In genomic region chr16:6076631-6077030, GRCh38 we compare ENCODE assay signal across 30 cellular contexts.
DNase-seq lines count a peak whose midpoint lies in the region; TF ChIP-seq lines count a peak whose summit lies in the region.
"Had no signal": no experiment of that assay in that cellular context is flagged by ENCODE, and none has a peak within 500 bp of the region (broad histone marks: within the 10 kb centered on the region; RNA-seq: fewer than 3 reads in every experiment).

No MANE protein-coding gene starts in this region.

- H3K27me3 Mint-ChIP-seq in Caco-2 (ENCODE audit: insufficient read depth, unreplicated experiment): peaks cover 3% of the 10 kb centered on the region
- H3K27me3 Mint-ChIP-seq: B cell; CD4-positive, alpha-beta memory T cell; CD4-positive, alpha-beta T cell; CD4-positive, CD25-positive, alpha-beta regulatory T cell had no signal

- BruUV-seq in Caco-2 (replicated peaks; lab: Mats Ljungman, UMichigan): no TSS peak

- no peaks in the 10 kb centered on the region for H3K4me1 Mint-ChIP-seq in Caco-2 (ENCODE audit: low read depth, unreplicated experiment)
- H3K4me1 Mint-ChIP-seq: B cell; CD14-positive monocyte; CD4-positive, alpha-beta memory T cell; CD8-positive, alpha-beta memory T cell had no signal

- no peaks in the 10 kb centered on the region for H3K36me3 Mint-ChIP-seq in Caco-2 (ENCODE audit: insufficient read depth, unreplicated experiment)
- H3K36me3 Mint-ChIP-seq: CD14-positive monocyte; CD4-positive, alpha-beta memory T cell; CD4-positive, CD25-positive, alpha-beta regulatory T cell; CD8-positive, alpha-beta memory T cell; CD8-positive, alpha-beta T cell had no signal

- H3K4me3 ChIP-seq in Caco-2 (ENCODE audit: low read depth, low read length) (no peak overlapping the region), tibial nerve (no peak overlapping the region)
- H3K4me3 ChIP-seq: A549; BLaER1; BLaER1 treated with 17β-estradiol and CSF1 and Interleukin-3, amounts not matched to agents 10 nM and 100 nM had no signal

- 72 to 79% methylated on average over 2 of the region's 2 CpGs for WGBS in tibial nerve, 2 donors

- peak; percentile 82 for DNase-seq in G401 (ENCODE audit: low spot score)
- peak; percentile 75 for DNase-seq in cerebellar cortex (ENCODE audit: low spot score)
- peak; percentile 50 for DNase-seq in cerebellum (ENCODE audit: low spot score)
- DNase-seq in Caco-2: no peak
- no peak for DNase-seq in tibial nerve (ENCODE audit: low spot score in 2 of 2)
- DNase-seq in ACHN: no peak
- DNase-seq: 8988T; AML-193; BE2C; Calu3; CD4-positive, alpha-beta memory T cell; CD4-positive, alpha-beta T cell; CD4-positive, CD25-positive, alpha-beta regulatory T cell; CD8-positive, alpha-beta memory T cell; CD8-positive, alpha-beta T cell; COR-L47; DMS 273 treated with DMSO at 0.1 percent for 48 hours; DMS153; DMS53; DMS79; DMS79 treated with DMSO at 0.1 percent for 48 hours; DND-41; EL had no signal

- intact Hi-C loops in Caco-2 (cut with micrococcal nuclease; ENCODE audit: unreplicated experiment): no loop called here

- H3K4me1 ChIP-seq in Caco-2 (no peaks in the 10 kb centered on the region), tibial nerve (no peaks in the 10 kb centered on the region)
- H3K4me1 ChIP-seq: A549; BE2C; BLaER1; BLaER1 treated with 17β-estradiol and CSF1 and Interleukin-3, amounts not matched to agents 10 nM and 100 nM had no signal

- POLR2A ChIA-PET in Caco-2 (lab: Charles Lee): no interaction called here

- TF ChIP-seq POLR2A in tibial nerve (IDR thresholded peaks at IDR 0.05): no peak

- H3K9me3 ChIP-seq in Caco-2: no peaks in the 10 kb centered on the region
- no peaks in the 10 kb centered on the region for H3K9me3 ChIP-seq in tibial nerve
- H3K9me3 ChIP-seq: A549, BE2C had no signal

- in situ Hi-C loops in G401 (cut with HindIII; ENCODE audit: low sequenced_read_pairs) (no loop called here), ACHN (cut with HindIII; ENCODE audit: low pct_ligation_motif_present, low pct_unique_long_range_greater_than_20kb, low sequenced_read_pairs) (no loop called here)

- no peak overlapping the region for H3K4me3 Mint-ChIP-seq in Caco-2 (ENCODE audit: unreplicated experiment)
- H3K4me3 Mint-ChIP-seq: B cell; CD14-positive monocyte; CD4-positive, alpha-beta memory T cell; CD4-positive, alpha-beta T cell; CD4-positive, CD25-positive, alpha-beta regulatory T cell; CD8-positive, alpha-beta T cell had no signal

- H3K27me3 ChIP-seq in Caco-2 (replicated peaks; ENCODE audit: control insufficient read depth, insufficient read depth, low read length) (no peaks in the 10 kb centered on the region), tibial nerve (no peaks in the 10 kb centered on the region)
- H3K27me3 ChIP-seq: BE2C; BLaER1; BLaER1 treated with 17β-estradiol and CSF1 and Interleukin-3, amounts not matched to agents 10 nM and 100 nM had no signal

- no peak overlapping the region for H3K27ac ChIP-seq in tibial nerve
- H3K27ac ChIP-seq: 22Rv1; A549; BLaER1; BLaER1 treated with 17β-estradiol and CSF1 and Interleukin-3, amounts not matched to agents 10 nM and 100 nM; C4-2B had no signal

- CTCF ChIA-PET in Caco-2 (lab: Charles Lee): no interaction called here

- H3K27ac Mint-ChIP-seq in Caco-2 (ENCODE audit: unreplicated experiment): no peak overlapping the region
- H3K27ac Mint-ChIP-seq: B cell; CD14-positive monocyte; CD4-positive, alpha-beta memory T cell; CD4-positive, alpha-beta T cell; CD4-positive, CD25-positive, alpha-beta regulatory T cell; CD8-positive, alpha-beta memory T cell; CD8-positive, alpha-beta T cell had no signal

- no peaks in the 10 kb centered on the region for H3K9me3 Mint-ChIP-seq in Caco-2 (ENCODE audit: unreplicated experiment)

- TF ChIP-seq CTCF in Caco-2 (IDR thresholded peaks at IDR 0.05; ENCODE audit: insufficient read depth in 1 of 2, low read depth in 1 of 2, low read length in 1 of 2, severe bottlenecking in 1 of 2, unreplicated experiment in 1 of 2) (no peak), tibial nerve (IDR thresholded peaks at IDR 0.05) (no peak)

- no peaks in the 10 kb centered on the region for H3K36me3 ChIP-seq in Caco-2 (ENCODE audit: control insufficient read depth, insufficient read depth, low read length)
- no peaks in the 10 kb centered on the region for H3K36me3 ChIP-seq in tibial nerve
- H3K36me3 ChIP-seq: BE2C; BLaER1; BLaER1 treated with 17β-estradiol and CSF1 and Interleukin-3, amounts not matched to agents 10 nM and 100 nM had no signal

- TF ChIP-seq EP300 in tibial nerve (IDR thresholded peaks at IDR 0.05): no peak

Comparison
In these comparisons a context has a peak if more than half of its experiments do, and no peak if none do; other contexts are left out.
1. DNase-seq: peak in G401 (single experiment), cerebellar cortex (single experiment) and cerebellum (single experiment); none in Caco-2 (0 of 2), tibial nerve (0 of 2) and ACHN (single experiment).